1 cellular context compared by ENCODE assay signal in genomic region chr20:25222461-25223178, GRCh38.
TF ChIP-seq lines count a peak whose summit lies in the region.

No MANE protein-coding gene starts in this region.

TF ChIP-seq in HepG2, 621 proteins besides CTCF, POLR2A, EP300 and RAD21 (continues in another document):
- TF ChIP-seq HDAC6 (IDR thresholded peaks at IDR 0.05; ENCODE audit: low read depth, low read length) (no peak), MYC (CRISPR knock-in tag; IDR thresholded peaks at IDR 0.05; ENCODE audit: borderline replicate concordance) (0 out of 2 replicates have a peak, but pooled peaks have one; percentile 12), ZKSCAN8 (CRISPR knock-in tag; IDR thresholded peaks at IDR 0.05; ENCODE audit: borderline replicate concordance) (no peak), SMAD1 (CRISPR knock-in tag; IDR thresholded peaks at IDR 0.05; ENCODE audit: borderline replicate concordance, low read depth) (0 out of 2 replicates have a peak, but pooled peaks have one; percentile 48), AKAP8 (CRISPR knock-in tag; IDR thresholded peaks at IDR 0.05) (no peak), STAT5B (CRISPR knock-in tag; IDR thresholded peaks at IDR 0.05) (no peak), PAX8 (CRISPR knock-in tag; IDR thresholded peaks at IDR 0.05; ENCODE audit: borderline replicate concordance) (no peak), TFDP1 (CRISPR knock-in tag; IDR thresholded peaks at IDR 0.05; ENCODE audit: borderline replicate concordance) (peak; percentile 6; the same call in 1 of the 2 replicates), RELA (CRISPR knock-in tag; IDR thresholded peaks at IDR 0.05) (no peak), RCOR2 (CRISPR knock-in tag; IDR thresholded peaks at IDR 0.05) (no peak), ZNF574 (CRISPR knock-in tag; IDR thresholded peaks at IDR 0.05) (no peak), ZNF510 (CRISPR knock-in tag; IDR thresholded peaks at IDR 0.05; ENCODE audit: low read depth) (no peak), TBX2 (CRISPR knock-in tag; IDR thresholded peaks at IDR 0.05; ENCODE audit: borderline replicate concordance) (peak; percentile 44; the same call in 1 of the 2 replicates), SRY (CRISPR knock-in tag; IDR thresholded peaks at IDR 0.05) (no peak), ATF7-NPFF (CRISPR knock-in tag; IDR thresholded peaks at IDR 0.05; ENCODE audit: low read depth) (peak; percentile 61; the same call in 1 of the 2 replicates), ZNF839 (CRISPR knock-in tag; IDR thresholded peaks at IDR 0.05; ENCODE audit: borderline replicate concordance) (no peak), NBN (conservative IDR thresholded peaks at IDR 0.05) (no peak), HNF4A (CRISPR knock-in tag; IDR thresholded peaks at IDR 0.05) (peak; percentile 33; the same call in 1 of the 2 replicates), ZNF720 (CRISPR knock-in tag; IDR thresholded peaks at IDR 0.05) (no peak), ZNF101 (CRISPR knock-in tag; IDR thresholded peaks at IDR 0.05; ENCODE audit: borderline replicate concordance, low read depth) (no peak), ZNF782 (CRISPR knock-in tag; IDR thresholded peaks at IDR 0.05; ENCODE audit: borderline replicate concordance) (peak; percentile 56; the same call in 1 of the 2 replicates), SNAPC2 (CRISPR knock-in tag; IDR thresholded peaks at IDR 0.05) (no peak), TBP (CRISPR knock-in tag; IDR thresholded peaks at IDR 0.05) (no peak), RBM22 (optimal IDR thresholded peaks at IDR 0.05; ENCODE audit: low read length) (peak; percentile 75), AGO2 (optimal IDR thresholded peaks at IDR 0.05; ENCODE audit: low read depth, low read length) (peak; percentile 82), ZNF749 (CRISPR knock-in tag; IDR thresholded peaks at IDR 0.05; ENCODE audit: borderline replicate concordance) (no peak), PAWR (CRISPR knock-in tag; IDR thresholded peaks at IDR 0.05; ENCODE audit: borderline replicate concordance) (0 out of 2 replicates have a peak, but pooled peaks have one; percentile 53), TCF7 (IDR thresholded peaks at IDR 0.05; ENCODE audit: low read depth) (no peak), MLLT10 (CRISPR knock-in tag; IDR thresholded peaks at IDR 0.05) (no peak), SRSF4 (IDR thresholded peaks at IDR 0.05; ENCODE audit: low read depth, low read length, poor library complexity, severe bottlenecking) (no peak), ZSCAN31 (CRISPR knock-in tag; IDR thresholded peaks at IDR 0.05; ENCODE audit: low read depth) (no peak)
- TF ChIP-seq, protein P1, sequence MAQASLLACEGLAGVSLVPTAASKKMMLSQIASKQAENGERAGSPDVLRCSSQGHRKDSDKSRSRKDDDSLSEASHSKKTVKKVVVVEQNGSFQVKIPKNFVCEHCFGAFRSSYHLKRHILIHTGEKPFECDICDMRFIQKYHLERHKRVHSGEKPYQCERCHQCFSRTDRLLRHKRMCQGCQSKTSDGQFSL (CRISPR knock-in tag; IDR thresholded peaks at IDR 0.05): no peak
- TF ChIP-seq, protein P2, sequence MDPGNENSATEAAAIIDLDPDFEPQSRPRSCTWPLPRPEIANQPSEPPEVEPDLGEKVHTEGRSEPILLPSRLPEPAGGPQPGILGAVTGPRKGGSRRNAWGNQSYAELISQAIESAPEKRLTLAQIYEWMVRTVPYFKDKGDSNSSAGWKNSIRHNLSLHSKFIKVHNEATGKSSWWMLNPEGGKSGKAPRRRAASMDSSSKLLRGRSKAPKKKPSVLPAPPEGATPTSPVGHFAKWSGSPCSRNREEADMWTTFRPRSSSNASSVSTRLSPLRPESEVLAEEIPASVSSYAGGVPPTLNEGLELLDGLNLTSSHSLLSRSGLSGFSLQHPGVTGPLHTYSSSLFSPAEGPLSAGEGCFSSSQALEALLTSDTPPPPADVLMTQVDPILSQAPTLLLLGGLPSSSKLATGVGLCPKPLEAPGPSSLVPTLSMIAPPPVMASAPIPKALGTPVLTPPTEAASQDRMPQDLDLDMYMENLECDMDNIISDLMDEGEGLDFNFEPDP (CRISPR knock-in tag; conservative IDR thresholded peaks at IDR 0.05): 0 out of 2 replicates have a peak, but pooled peaks have one; percentile 61
- TF ChIP-seq, protein P3, sequence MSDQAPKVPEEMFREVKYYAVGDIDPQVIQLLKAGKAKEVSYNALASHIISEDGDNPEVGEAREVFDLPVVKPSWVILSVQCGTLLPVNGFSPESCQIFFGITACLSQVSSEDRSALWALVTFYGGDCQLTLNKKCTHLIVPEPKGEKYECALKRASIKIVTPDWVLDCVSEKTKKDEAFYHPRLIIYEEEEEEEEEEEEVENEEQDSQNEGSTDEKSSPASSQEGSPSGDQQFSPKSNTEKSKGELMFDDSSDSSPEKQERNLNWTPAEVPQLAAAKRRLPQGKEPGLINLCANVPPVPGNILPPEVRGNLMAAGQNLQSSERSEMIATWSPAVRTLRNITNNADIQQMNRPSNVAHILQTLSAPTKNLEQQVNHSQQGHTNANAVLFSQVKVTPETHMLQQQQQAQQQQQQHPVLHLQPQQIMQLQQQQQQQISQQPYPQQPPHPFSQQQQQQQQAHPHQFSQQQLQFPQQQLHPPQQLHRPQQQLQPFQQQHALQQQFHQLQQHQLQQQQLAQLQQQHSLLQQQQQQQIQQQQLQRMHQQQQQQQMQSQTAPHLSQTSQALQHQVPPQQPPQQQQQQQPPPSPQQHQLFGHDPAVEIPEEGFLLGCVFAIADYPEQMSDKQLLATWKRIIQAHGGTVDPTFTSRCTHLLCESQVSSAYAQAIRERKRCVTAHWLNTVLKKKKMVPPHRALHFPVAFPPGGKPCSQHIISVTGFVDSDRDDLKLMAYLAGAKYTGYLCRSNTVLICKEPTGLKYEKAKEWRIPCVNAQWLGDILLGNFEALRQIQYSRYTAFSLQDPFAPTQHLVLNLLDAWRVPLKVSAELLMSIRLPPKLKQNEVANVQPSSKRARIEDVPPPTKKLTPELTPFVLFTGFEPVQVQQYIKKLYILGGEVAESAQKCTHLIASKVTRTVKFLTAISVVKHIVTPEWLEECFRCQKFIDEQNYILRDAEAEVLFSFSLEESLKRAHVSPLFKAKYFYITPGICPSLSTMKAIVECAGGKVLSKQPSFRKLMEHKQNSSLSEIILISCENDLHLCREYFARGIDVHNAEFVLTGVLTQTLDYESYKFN (CRISPR knock-in tag; conservative IDR thresholded peaks at IDR 0.05): peak; percentile 25; the same call in 1 of the 2 replicates
- TF ChIP-seq, protein P4, sequence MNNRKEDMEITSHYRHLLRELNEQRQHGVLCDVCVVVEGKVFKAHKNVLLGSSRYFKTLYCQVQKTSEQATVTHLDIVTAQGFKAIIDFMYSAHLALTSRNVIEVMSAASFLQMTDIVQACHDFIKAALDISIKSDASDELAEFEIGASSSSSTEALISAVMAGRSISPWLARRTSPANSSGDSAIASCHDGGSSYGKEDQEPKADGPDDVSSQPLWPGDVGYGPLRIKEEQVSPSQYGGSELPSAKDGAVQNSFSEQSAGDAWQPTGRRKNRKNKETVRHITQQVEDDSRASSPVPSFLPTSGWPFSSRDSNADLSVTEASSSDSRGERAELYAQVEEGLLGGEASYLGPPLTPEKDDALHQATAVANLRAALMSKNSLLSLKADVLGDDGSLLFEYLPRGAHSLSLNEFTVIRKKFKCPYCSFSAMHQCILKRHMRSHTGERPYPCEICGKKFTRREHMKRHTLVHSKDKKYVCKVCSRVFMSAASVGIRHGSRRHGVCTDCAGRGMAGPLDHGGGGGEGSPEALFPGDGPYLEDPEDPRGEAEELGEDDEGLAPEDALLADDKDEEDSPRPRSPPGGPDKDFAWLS (CRISPR knock-in tag; IDR thresholded peaks at IDR 0.05; ENCODE audit: borderline replicate concordance): no peak
- TF ChIP-seq, protein P5, sequence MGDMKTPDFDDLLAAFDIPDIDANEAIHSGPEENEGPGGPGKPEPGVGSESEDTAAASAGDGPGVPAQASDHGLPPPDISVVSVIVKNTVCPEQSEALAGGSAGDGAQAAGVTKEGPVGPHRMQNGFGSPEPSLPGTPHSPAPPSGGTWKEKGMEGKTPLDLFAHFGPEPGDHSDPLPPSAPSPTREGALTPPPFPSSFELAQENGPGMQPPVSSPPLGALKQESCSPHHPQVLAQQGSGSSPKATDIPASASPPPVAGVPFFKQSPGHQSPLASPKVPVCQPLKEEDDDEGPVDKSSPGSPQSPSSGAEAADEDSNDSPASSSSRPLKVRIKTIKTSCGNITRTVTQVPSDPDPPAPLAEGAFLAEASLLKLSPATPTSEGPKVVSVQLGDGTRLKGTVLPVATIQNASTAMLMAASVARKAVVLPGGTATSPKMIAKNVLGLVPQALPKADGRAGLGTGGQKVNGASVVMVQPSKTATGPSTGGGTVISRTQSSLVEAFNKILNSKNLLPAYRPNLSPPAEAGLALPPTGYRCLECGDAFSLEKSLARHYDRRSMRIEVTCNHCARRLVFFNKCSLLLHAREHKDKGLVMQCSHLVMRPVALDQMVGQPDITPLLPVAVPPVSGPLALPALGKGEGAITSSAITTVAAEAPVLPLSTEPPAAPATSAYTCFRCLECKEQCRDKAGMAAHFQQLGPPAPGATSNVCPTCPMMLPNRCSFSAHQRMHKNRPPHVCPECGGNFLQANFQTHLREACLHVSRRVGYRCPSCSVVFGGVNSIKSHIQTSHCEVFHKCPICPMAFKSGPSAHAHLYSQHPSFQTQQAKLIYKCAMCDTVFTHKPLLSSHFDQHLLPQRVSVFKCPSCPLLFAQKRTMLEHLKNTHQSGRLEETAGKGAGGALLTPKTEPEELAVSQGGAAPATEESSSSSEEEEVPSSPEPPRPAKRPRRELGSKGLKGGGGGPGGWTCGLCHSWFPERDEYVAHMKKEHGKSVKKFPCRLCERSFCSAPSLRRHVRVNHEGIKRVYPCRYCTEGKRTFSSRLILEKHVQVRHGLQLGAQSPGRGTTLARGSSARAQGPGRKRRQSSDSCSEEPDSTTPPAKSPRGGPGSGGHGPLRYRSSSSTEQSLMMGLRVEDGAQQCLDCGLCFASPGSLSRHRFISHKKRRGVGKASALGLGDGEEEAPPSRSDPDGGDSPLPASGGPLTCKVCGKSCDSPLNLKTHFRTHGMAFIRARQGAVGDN (CRISPR knock-in tag; IDR thresholded peaks at IDR 0.05): peak; percentile 73
- TF ChIP-seq, protein P6, sequence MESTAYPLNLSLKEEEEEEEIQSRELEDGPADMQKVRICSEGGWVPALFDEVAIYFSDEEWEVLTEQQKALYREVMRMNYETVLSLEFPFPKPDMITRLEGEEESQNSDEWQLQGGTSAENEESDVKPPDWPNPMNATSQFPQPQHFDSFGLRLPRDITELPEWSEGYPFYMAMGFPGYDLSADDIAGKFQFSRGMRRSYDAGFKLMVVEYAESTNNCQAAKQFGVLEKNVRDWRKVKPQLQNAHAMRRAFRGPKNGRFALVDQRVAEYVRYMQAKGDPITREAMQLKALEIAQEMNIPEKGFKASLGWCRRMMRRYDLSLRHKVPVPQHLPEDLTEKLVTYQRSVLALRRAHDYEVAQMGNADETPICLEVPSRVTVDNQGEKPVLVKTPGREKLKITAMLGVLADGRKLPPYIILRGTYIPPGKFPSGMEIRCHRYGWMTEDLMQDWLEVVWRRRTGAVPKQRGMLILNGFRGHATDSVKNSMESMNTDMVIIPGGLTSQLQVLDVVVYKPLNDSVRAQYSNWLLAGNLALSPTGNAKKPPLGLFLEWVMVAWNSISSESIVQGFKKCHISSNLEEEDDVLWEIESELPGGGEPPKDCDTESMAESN (CRISPR knock-in tag; conservative IDR thresholded peaks at IDR 0.05): 0 out of 2 replicates have a peak, but pooled peaks have one; percentile 25
- TF ChIP-seq, protein P7, sequence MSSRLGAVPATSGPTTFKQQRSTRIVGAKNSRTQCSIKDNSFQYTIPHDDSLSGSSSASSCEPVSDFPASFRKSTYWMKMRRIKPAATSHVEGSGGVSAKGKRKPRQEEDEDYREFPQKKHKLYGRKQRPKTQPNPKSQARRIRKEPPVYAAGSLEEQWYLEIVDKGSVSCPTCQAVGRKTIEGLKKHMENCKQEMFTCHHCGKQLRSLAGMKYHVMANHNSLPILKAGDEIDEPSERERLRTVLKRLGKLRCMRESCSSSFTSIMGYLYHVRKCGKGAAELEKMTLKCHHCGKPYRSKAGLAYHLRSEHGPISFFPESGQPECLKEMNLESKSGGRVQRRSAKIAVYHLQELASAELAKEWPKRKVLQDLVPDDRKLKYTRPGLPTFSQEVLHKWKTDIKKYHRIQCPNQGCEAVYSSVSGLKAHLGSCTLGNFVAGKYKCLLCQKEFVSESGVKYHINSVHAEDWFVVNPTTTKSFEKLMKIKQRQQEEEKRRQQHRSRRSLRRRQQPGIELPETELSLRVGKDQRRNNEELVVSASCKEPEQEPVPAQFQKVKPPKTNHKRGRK (CRISPR knock-in tag; IDR thresholded peaks at IDR 0.05): no peak
- TF ChIP-seq, protein P8, sequence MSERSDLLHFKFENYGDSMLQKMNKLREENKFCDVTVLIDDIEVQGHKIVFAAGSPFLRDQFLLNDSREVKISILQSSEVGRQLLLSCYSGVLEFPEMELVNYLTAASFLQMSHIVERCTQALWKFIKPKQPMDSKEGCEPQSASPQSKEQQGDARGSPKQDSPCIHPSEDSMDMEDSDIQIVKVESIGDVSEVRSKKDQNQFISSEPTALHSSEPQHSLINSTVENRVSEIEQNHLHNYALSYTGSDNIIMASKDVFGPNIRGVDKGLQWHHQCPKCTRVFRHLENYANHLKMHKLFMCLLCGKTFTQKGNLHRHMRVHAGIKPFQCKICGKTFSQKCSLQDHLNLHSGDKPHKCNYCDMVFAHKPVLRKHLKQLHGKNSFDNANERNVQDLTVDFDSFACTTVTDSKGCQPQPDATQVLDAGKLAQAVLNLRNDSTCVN (CRISPR knock-in tag; IDR thresholded peaks at IDR 0.05; ENCODE audit: borderline replicate concordance): 0 out of 2 replicates have a peak, but pooled peaks have one; percentile 2
